In genomic region chr12:123580772-123581171, GRCh38 we compare ENCODE assay signal across 1 cellular context.
TF ChIP-seq lines count a peak whose summit lies in the region.

No MANE protein-coding gene starts in this region.

TF ChIP-seq in endothelial cell of umbilical vein, 7 proteins besides CTCF, POLR2A, EP300 and RAD21:
- TF ChIP-seq GATA2 (IDR thresholded peaks at IDR 0.05; ENCODE audit: insufficient read depth, insufficient read length, low read depth, low read length), result no peak
- no peak for TF ChIP-seq EZH2 (IDR thresholded peaks at IDR 0.05; ENCODE audit: borderline replicate concordance, low read depth, low read length, severe bottlenecking)
- TF ChIP-seq FOS (IDR thresholded peaks at IDR 0.05; ENCODE audit: borderline replicate concordance, insufficient read depth, low read length), result peak; percentile 29
- no peak for TF ChIP-seq POLR2AphosphoS5 (IDR thresholded peaks at IDR 0.05; ENCODE audit: insufficient read depth, low read depth, low read length)
- no peak for TF ChIP-seq MYC (IDR thresholded peaks at IDR 0.05; ENCODE audit: low read depth, low read length)
- TF ChIP-seq JUN (IDR thresholded peaks at IDR 0.05; ENCODE audit: borderline replicate concordance, insufficient read depth, insufficient read length, low read depth), result no peak
